In the genomic region with DNA sequence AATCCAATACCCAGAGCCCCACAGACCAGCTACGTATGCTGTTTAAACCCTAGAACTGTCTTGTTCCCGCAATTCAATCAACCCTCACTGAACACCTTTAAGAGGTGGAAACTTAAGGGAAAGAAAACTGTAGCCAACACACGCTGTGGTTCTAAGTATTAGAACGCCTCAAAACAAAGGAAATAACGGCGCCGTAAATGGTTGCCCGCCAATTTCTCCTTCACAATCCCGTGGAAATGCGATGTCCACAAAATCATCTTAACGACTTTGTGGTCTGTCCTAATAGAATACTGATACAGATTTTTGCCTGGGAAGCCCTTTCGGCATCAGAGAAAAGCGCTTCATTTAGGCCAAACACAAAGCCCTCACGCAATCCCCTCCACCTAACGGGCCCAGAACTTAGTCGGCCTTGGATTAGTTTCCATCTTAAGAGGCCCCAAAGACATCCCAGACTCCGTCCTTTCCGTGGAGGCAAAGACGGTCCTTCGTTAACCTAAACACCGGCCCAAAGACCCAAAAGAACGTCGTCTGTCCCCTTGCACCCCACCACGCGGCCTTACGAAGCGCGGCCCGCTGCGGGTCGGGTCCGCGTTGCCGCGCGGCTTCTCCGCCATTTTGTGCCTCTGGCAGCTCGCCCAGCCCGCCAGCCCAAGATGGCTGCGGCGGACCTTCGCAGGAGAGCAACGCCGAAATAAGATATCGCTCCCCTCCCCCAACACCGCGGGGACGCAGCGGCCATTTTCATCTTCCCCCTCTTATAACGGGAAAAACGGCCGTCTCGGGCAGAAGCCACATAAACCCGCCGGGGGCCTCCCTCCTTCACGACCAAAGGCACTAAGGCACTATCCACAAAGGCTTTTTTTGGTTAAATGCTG, we compare ENCODE assay signal across 1 cellular context.
TF ChIP-seq lines count a peak whose summit lies in the region.

No MANE protein-coding gene starts in this region.

TF ChIP-seq in K562, 482 proteins besides CTCF, POLR2A, EP300 and RAD21 (continued from another document and continues in another):
- TF ChIP-seq BCLAF1 (IDR thresholded peaks at IDR 0.05; ENCODE audit: borderline replicate concordance in 1 of 2, control insufficient read depth in 1 of 2, low read depth in 2 of 2, low read length in 1 of 2) (no peak; a peak in 2 of 4 replicates), NCOA4 (IDR thresholded peaks at IDR 0.05; ENCODE audit: partially characterized antibody) (no peak), KAT8 (IDR thresholded peaks at IDR 0.05; ENCODE audit: low read depth) (peak; percentile 99), L3MBTL2 (IDR thresholded peaks at IDR 0.05) (peak; percentile 75), NFRKB (IDR thresholded peaks at IDR 0.05; ENCODE audit: low read depth) (peak; percentile 99), HIVEP1 (CRISPR knock-in tag; IDR thresholded peaks at IDR 0.05) (no peak), MIER1 (IDR thresholded peaks at IDR 0.05; ENCODE audit: low read depth) (no peak), MBD2 (IDR thresholded peaks at IDR 0.05; ENCODE audit: borderline replicate concordance, low read depth) (no peak), CREB3 (tag; conservative IDR thresholded peaks at IDR 0.05; ENCODE audit: low read depth) (no peak), ELF1 (tag; IDR thresholded peaks at IDR 0.05) (no peak), AFF1 (IDR thresholded peaks at IDR 0.05; ENCODE audit: low read depth in 1 of 2, partially characterized antibody in 2 of 2) (peak in 1 of 2 experiments; percentile 39), ZNF583 (CRISPR knock-in tag; IDR thresholded peaks at IDR 0.05) (no peak), SIX5 (IDR thresholded peaks at IDR 0.05; ENCODE audit: borderline replicate concordance in 1 of 2, insufficient read depth in 1 of 2, low read depth in 1 of 2, low read length in 2 of 2) (no peak; a peak in 1 of 4 replicates), HSF4 (CRISPR knock-in tag; IDR thresholded peaks at IDR 0.05; ENCODE audit: borderline replicate concordance) (no peak)
- TF ChIP-seq, protein P1, sequence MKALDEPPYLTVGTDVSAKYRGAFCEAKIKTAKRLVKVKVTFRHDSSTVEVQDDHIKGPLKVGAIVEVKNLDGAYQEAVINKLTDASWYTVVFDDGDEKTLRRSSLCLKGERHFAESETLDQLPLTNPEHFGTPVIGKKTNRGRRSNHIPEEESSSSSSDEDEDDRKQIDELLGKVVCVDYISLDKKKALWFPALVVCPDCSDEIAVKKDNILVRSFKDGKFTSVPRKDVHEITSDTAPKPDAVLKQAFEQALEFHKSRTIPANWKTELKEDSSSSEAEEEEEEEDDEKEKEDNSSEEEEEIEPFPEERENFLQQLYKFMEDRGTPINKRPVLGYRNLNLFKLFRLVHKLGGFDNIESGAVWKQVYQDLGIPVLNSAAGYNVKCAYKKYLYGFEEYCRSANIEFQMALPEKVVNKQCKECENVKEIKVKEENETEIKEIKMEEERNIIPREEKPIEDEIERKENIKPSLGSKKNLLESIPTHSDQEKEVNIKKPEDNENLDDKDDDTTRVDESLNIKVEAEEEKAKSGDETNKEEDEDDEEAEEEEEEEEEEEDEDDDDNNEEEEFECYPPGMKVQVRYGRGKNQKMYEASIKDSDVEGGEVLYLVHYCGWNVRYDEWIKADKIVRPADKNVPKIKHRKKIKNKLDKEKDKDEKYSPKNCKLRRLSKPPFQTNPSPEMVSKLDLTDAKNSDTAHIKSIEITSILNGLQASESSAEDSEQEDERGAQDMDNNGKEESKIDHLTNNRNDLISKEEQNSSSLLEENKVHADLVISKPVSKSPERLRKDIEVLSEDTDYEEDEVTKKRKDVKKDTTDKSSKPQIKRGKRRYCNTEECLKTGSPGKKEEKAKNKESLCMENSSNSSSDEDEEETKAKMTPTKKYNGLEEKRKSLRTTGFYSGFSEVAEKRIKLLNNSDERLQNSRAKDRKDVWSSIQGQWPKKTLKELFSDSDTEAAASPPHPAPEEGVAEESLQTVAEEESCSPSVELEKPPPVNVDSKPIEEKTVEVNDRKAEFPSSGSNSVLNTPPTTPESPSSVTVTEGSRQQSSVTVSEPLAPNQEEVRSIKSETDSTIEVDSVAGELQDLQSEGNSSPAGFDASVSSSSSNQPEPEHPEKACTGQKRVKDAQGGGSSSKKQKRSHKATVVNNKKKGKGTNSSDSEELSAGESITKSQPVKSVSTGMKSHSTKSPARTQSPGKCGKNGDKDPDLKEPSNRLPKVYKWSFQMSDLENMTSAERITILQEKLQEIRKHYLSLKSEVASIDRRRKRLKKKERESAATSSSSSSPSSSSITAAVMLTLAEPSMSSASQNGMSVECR (CRISPR knock-in tag; IDR thresholded peaks at IDR 0.05): peak; percentile 83
- TF ChIP-seq, protein P2, sequence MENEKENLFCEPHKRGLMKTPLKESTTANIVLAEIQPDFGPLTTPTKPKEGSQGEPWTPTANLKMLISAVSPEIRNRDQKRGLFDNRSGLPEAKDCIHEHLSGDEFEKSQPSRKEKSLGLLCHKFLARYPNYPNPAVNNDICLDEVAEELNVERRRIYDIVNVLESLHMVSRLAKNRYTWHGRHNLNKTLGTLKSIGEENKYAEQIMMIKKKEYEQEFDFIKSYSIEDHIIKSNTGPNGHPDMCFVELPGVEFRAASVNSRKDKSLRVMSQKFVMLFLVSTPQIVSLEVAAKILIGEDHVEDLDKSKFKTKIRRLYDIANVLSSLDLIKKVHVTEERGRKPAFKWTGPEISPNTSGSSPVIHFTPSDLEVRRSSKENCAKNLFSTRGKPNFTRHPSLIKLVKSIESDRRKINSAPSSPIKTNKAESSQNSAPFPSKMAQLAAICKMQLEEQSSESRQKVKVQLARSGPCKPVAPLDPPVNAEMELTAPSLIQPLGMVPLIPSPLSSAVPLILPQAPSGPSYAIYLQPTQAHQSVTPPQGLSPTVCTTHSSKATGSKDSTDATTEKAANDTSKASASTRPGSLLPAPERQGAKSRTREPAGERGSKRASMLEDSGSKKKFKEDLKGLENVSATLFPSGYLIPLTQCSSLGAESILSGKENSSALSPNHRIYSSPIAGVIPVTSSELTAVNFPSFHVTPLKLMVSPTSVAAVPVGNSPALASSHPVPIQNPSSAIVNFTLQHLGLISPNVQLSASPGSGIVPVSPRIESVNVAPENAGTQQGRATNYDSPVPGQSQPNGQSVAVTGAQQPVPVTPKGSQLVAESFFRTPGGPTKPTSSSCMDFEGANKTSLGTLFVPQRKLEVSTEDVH (IDR thresholded peaks at IDR 0.05; ENCODE audit: low read depth, partially characterized antibody): no peak
- TF ChIP-seq, protein P3, sequence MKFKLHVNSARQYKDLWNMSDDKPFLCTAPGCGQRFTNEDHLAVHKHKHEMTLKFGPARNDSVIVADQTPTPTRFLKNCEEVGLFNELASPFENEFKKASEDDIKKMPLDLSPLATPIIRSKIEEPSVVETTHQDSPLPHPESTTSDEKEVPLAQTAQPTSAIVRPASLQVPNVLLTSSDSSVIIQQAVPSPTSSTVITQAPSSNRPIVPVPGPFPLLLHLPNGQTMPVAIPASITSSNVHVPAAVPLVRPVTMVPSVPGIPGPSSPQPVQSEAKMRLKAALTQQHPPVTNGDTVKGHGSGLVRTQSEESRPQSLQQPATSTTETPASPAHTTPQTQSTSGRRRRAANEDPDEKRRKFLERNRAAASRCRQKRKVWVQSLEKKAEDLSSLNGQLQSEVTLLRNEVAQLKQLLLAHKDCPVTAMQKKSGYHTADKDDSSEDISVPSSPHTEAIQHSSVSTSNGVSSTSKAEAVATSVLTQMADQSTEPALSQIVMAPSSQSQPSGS (CRISPR knock-in tag; IDR thresholded peaks at IDR 0.05): no peak
